ENCODE assay signal across 25 cellular contexts in the genomic region with DNA sequence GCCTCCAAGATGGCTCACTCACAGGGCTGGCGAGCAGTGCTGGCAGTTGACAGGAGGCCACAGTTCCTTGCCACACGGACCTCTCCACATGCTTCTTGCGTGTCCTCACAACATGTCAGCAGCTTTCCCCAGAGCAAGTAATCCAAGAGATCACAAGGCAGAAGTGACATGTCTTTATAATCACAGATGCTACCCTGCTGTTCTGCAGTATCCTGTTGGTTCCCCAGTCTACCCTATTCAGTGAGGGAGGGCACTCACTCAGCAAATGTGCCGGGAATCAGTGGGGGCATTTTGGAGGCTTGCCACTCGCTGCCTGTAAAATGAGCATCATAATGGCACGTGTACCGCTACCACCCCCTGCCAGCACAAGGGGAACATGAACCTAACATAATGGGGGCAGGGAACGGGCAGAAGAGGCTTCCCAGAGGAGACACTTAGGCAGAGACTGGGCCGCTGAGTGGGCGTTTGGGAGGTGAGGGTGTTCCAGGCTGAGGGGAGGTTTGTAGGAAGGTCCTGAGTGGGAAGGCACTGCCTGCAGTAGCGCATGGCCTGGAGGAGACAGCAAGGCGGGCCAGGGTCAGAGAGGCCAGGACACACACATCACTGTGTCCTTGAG.
DNase-seq lines count a peak whose midpoint lies in the region; TF ChIP-seq lines count a peak whose summit lies in the region.
"Had no signal": no experiment of that assay in that cellular context is flagged by ENCODE, and none has a peak within 500 bp of the region (broad histone marks: within the 10 kb centered on the region; RNA-seq: fewer than 3 reads in every experiment).

No MANE protein-coding gene starts in this region.

- DNase-seq in NCI-H2171 treated with DMSO at 0.1 percent for 48 hours (lab: John Stamatoyannopoulos, UW) (peak; percentile 50), NCI-H2171 (lab: John Stamatoyannopoulos, UW) (no peak), HFFc6 (no peak), endodermal cell (no peak), ovary (peak in 3 of 5 donors; percentile 28 to 69 (median 44)), GM19238 (ENCODE audit: insufficient read length, low spot score) (no peak), mesenchymal stem cell (no peak), NCI-H128 (lab: John Stamatoyannopoulos, UW; ENCODE audit: unreplicated experiment) (no peak)
- DNase-seq: 8988T; activated CD4-positive, alpha-beta memory T cell treated with anti-CD3 and anti-CD28 coated beads for 36 hours; activated T-cell treated with anti-CD3 and anti-CD28 coated beads, Interleukin-2, amount 50 U/mL, for 1 hour; DMS153; GF-D8; heart left ventricle; immature natural killer cell; lower lobe of right lung; NCI-H2029; NCI-H524 treated with DMSO at 0.1 percent for 48 hours; PC-9; SJCRH30; small intestine; stimulated activated CD4-positive, alpha-beta T cell treated with anti-CD3 and anti-CD28 coated beads, Interleukin-4, amount 100 ng/mL, for 1 hour had no signal

- no peak overlapping the region for H2AK5ac ChIP-seq in mesenchymal stem cell (ENCODE audit: low read length, severe bottlenecking)

- no peak overlapping the region for H3K4ac ChIP-seq in mesenchymal stem cell (ENCODE audit: low read depth in 1 of 2, low read length in 2 of 2)

- H3K36me3 ChIP-seq in endodermal cell (ENCODE audit: control insufficient read depth, insufficient read depth, low read length) (no peaks in the 10 kb centered on the region), ovary (no peaks in the 10 kb centered on the region), mesenchymal stem cell (ENCODE audit: control insufficient read depth in 1 of 2, insufficient read depth in 2 of 2, low read depth in 1 of 2, low read length in 2 of 2) (no peaks in the 10 kb centered on the region)
- H3K36me3 ChIP-seq: BLaER1 treated with 17β-estradiol and CSF1 and Interleukin-3, amounts not matched to agents 10 nM and 100 nM; heart left ventricle; lower lobe of right lung; prostate gland; SJCRH30 had no signal

- H3K79me1 ChIP-seq in mesenchymal stem cell (replicated peaks; ENCODE audit: low read length, poor library complexity, severe bottlenecking): peaks cover 39% of the 10 kb centered on the region

- no peak overlapping the region for H3K23ac ChIP-seq in mesenchymal stem cell (ENCODE audit: low read length in 2 of 2)

- H3K36me3 Mint-ChIP-seq in HFFc6 (ENCODE audit: low read depth) (no peaks in the 10 kb centered on the region), endodermal cell (ENCODE audit: low read depth) (no peaks in the 10 kb centered on the region)
- H3K36me3 Mint-ChIP-seq: activated CD4-positive, alpha-beta memory T cell treated with anti-CD3 and anti-CD28 coated beads for 36 hours; immature natural killer cell had no signal

- no peak for TF ChIP-seq EP300 in ovary (IDR thresholded peaks at IDR 0.05)

- no peak overlapping the region for H4K91ac ChIP-seq in mesenchymal stem cell (ENCODE audit: low read length)

- no peak overlapping the region for H2BK120ac ChIP-seq in mesenchymal stem cell (ENCODE audit: low read depth, low read length)

- H3K27me3 ChIP-seq in endodermal cell (ENCODE audit: control insufficient read depth, insufficient read depth, low read length, poor library complexity, severe bottlenecking) (no peaks in the 10 kb centered on the region), ovary (no peaks in the 10 kb centered on the region), mesenchymal stem cell (ENCODE audit: control insufficient read depth in 1 of 2, insufficient read depth in 1 of 2, low read length in 2 of 2) (no peaks in the 10 kb centered on the region)
- H3K27me3 ChIP-seq: BLaER1 treated with 17β-estradiol and CSF1 and Interleukin-3, amounts not matched to agents 10 nM and 100 nM; heart left ventricle; SJCRH30 had no signal

- H3K9me3 ChIP-seq in endodermal cell (ENCODE audit: control insufficient read depth, low read length) (no peaks in the 10 kb centered on the region), ovary (no peaks in the 10 kb centered on the region), mesenchymal stem cell (ENCODE audit: control insufficient read depth, low read length) (no peaks in the 10 kb centered on the region)
- H3K9me3 ChIP-seq: BLaER1 treated with 17β-estradiol and CSF1 and Interleukin-3, amounts not matched to agents 10 nM and 100 nM; heart left ventricle; lower lobe of right lung; prostate gland; SJCRH30 had no signal

- no peak overlapping the region for H3K14ac ChIP-seq in mesenchymal stem cell (ENCODE audit: low read length in 2 of 2)

- H3K9me3 Mint-ChIP-seq in HFFc6 (no peaks in the 10 kb centered on the region), endodermal cell (no peaks in the 10 kb centered on the region)
- H3K9me3 Mint-ChIP-seq: activated CD4-positive, alpha-beta memory T cell treated with anti-CD3 and anti-CD28 coated beads for 36 hours; activated naive CD4-positive, alpha-beta T cell treated with anti-CD3 and anti-CD28 coated beads, Interleukin-2, amount 50 U/mL, for 24 hours; immature natural killer cell had no signal

- TF ChIP-seq CTCF in HFFc6 (IDR thresholded peaks at IDR 0.05): no peak
- no peak for TF ChIP-seq CTCF in endodermal cell (conservative IDR thresholded peaks at IDR 0.05)
- no peak for TF ChIP-seq CTCF in ovary (IDR thresholded peaks at IDR 0.05)

- H4K8ac ChIP-seq in mesenchymal stem cell (ENCODE audit: low read length): no peak overlapping the region

- no peak overlapping the region for H3K4me2 ChIP-seq in mesenchymal stem cell (ENCODE audit: low read length, poor library complexity, severe bottlenecking)
- H3K4me2 ChIP-seq: PC-9 had no signal

- H3K18ac ChIP-seq in mesenchymal stem cell (ENCODE audit: low read depth in 1 of 2, low read length in 2 of 2): no peak overlapping the region

- intact Hi-C loops in ovary (cut with DNase I): loop anchor here in 2 of 4 donors (10.0 kb wide), 3 partner anchors 49 to 181 kb away; a partner anchor contains a TSS

- H2BK15ac ChIP-seq in mesenchymal stem cell (ENCODE audit: low read depth, poor library complexity, severe bottlenecking): no peak overlapping the region

- WGBS in endodermal cell (ENCODE audit: insufficient coverage in 1 of 2, insufficient read length in 1 of 2), 2 experiments: 80 to 83% methylated on average over 6 to 12 of the region's 12 CpGs
- 50 to 53% (median 50%) methylated on average over 12 of the region's 12 CpGs for WGBS in ovary, 3 donors
- WGBS in mesenchymal stem cell: 91% methylated on average over 12 of the region's 12 CpGs

- no peak overlapping the region for H2AFZ ChIP-seq in mesenchymal stem cell (ENCODE audit: low read depth, low read length)
- H2AFZ ChIP-seq: PC-9 had no signal

- H3K4me3 ChIP-seq in endodermal cell (ENCODE audit: low read length): no peak overlapping the region
- no peak overlapping the region for H3K4me3 ChIP-seq in ovary
- no peak overlapping the region for H3K4me3 ChIP-seq in mesenchymal stem cell (ENCODE audit: insufficient read depth in 1 of 2, low read depth in 1 of 2, low read length in 2 of 2)
- H3K4me3 ChIP-seq: BLaER1 treated with 17β-estradiol and CSF1 and Interleukin-3, amounts not matched to agents 10 nM and 100 nM; heart left ventricle; lower lobe of right lung; PC-9; prostate gland; SJCRH30 had no signal

- H2BK5ac ChIP-seq in mesenchymal stem cell (ENCODE audit: low read depth, low read length, poor library complexity, severe bottlenecking): no peak overlapping the region

- peak overlapping the region; percentile 13 for H3K27ac ChIP-seq in endodermal cell (ENCODE audit: low read depth, low read length)
- H3K27ac ChIP-seq in ovary: peak overlapping the region in 1 of 2 donors; percentile 15
- H3K27ac ChIP-seq in mesenchymal stem cell (ENCODE audit: low read length, poor library complexity, severe bottlenecking): no peak overlapping the region
- H3K27ac ChIP-seq: BLaER1 treated with 17β-estradiol and CSF1 and Interleukin-3, amounts not matched to agents 10 nM and 100 nM; heart left ventricle; lower lobe of right lung; PC-9; prostate gland; SJCRH30 had no signal

- no peak overlapping the region for H3K9ac ChIP-seq in endodermal cell (ENCODE audit: extremely low read depth, low read length, poor library complexity, severe bottlenecking)
- H3K9ac ChIP-seq in mesenchymal stem cell (ENCODE audit: low read length): no peak overlapping the region

- no peak overlapping the region for H3K4me3 Mint-ChIP-seq in HFFc6
- H3K4me3 Mint-ChIP-seq in endodermal cell: no peak overlapping the region
- H3K4me3 Mint-ChIP-seq: activated CD4-positive, alpha-beta memory T cell treated with anti-CD3 and anti-CD28 coated beads for 36 hours; activated naive CD4-positive, alpha-beta T cell treated with anti-CD3 and anti-CD28 coated beads, Interleukin-2, amount 50 U/mL, for 24 hours had no signal

- H3K4me1 ChIP-seq in endodermal cell (ENCODE audit: control insufficient read depth, insufficient read depth, low read length) (no peaks in the 10 kb centered on the region), ovary (ENCODE audit: insufficient read depth) (peaks cover 7% of the 10 kb centered on the region), mesenchymal stem cell (ENCODE audit: control insufficient read depth, insufficient read depth, low read depth, low read length) (peaks cover 19% of the 10 kb centered on the region)
- H3K4me1 ChIP-seq: prostate gland, SJCRH30 had no signal

- H3K27me3 Mint-ChIP-seq in HFFc6 (ENCODE audit: insufficient read depth) (peaks cover 4% of the 10 kb centered on the region), endodermal cell (ENCODE audit: insufficient read depth) (no peaks in the 10 kb centered on the region)
- H3K27me3 Mint-ChIP-seq: activated CD4-positive, alpha-beta memory T cell treated with anti-CD3 and anti-CD28 coated beads for 36 hours; activated naive CD4-positive, alpha-beta T cell treated with anti-CD3 and anti-CD28 coated beads, Interleukin-2, amount 50 U/mL, for 24 hours had no signal

- H3K4me1 Mint-ChIP-seq in HFFc6 (ENCODE audit: low read depth) (peaks cover 57% of the 10 kb centered on the region), endodermal cell (peaks cover 15% of the 10 kb centered on the region)

- peak overlapping the region; percentile 91 for H3K27ac Mint-ChIP-seq in HFFc6
- H3K27ac Mint-ChIP-seq in endodermal cell: peak overlapping the region; percentile 64
- H3K27ac Mint-ChIP-seq: activated CD4-positive, alpha-beta memory T cell treated with anti-CD3 and anti-CD28 coated beads for 36 hours; activated naive CD4-positive, alpha-beta T cell treated with anti-CD3 and anti-CD28 coated beads, Interleukin-2, amount 50 U/mL, for 24 hours had no signal

- no peak overlapping the region for H2BK12ac ChIP-seq in mesenchymal stem cell (ENCODE audit: low read length in 2 of 2)

- no peak for TF ChIP-seq POLR2A in ovary (IDR thresholded peaks at IDR 0.05)

Comparison
In these comparisons a context has a peak if more than half of its experiments do, and no peak if none do; other contexts are left out.
1. DNase-seq: peak in NCI-H2171 treated with DMSO at 0.1 percent for 48 hours (single experiment) and ovary (3 of 5); none in NCI-H2171 (single experiment), HFFc6 (single experiment), endodermal cell (single experiment), GM19238 (single experiment), mesenchymal stem cell (single experiment) and NCI-H128 (single experiment).